In genomic region chr19:29712744-29713516, GRCh38 we compare ENCODE assay signal across 14 cellular contexts. TPM values are rescaled to one million over a fixed set of nuclear protein-coding genes. Genes with fewer than 3 reads are reported as not detected.
DNase-seq lines count a peak whose midpoint lies in the region; ATAC-seq, FAIRE-seq and TF ChIP-seq lines count a peak whose summit lies in the region.
"Had no signal": no experiment of that assay in that cellular context is flagged by ENCODE, and none has a peak within 500 bp of the region (broad histone marks: within the 10 kb centered on the region; RNA-seq: fewer than 3 reads in every experiment).

No MANE protein-coding gene starts in this region.

- H3K4me1 Mint-ChIP-seq in CD4-positive, CD25-positive, alpha-beta regulatory T cell = peaks cover 23 to 74% (median 58%) of the 10 kb centered on the region in 4 donors
- H3K4me1 Mint-ChIP-seq in HFFc6 (ENCODE audit: low read depth) (peaks cover 41% of the 10 kb centered on the region), astrocyte (ENCODE audit: low read depth, unreplicated experiment) (peaks cover 34% of the 10 kb centered on the region), neural progenitor cell (peaks cover 23% of the 10 kb centered on the region)

- peaks cover 48% of the 10 kb centered on the region for H4K20me1 ChIP-seq in astrocyte (ENCODE audit: insufficient read depth, low read length)
- no peaks in the 10 kb centered on the region for H4K20me1 ChIP-seq in neural progenitor cell (ENCODE audit: low read depth)

- H3K27me3 Mint-ChIP-seq in CD4-positive, CD25-positive, alpha-beta regulatory T cell = peaks cover 6% of the 10 kb centered on the region
- H3K27me3 Mint-ChIP-seq in HFFc6 (ENCODE audit: insufficient read depth) = peaks cover 4% of the 10 kb centered on the region
- H3K27me3 Mint-ChIP-seq in astrocyte (ENCODE audit: low read depth, unreplicated experiment) = no peaks in the 10 kb centered on the region
- H3K27me3 Mint-ChIP-seq in neural progenitor cell (ENCODE audit: insufficient read depth, low read depth) = peaks cover 2% of the 10 kb centered on the region

- H3K4me3 Mint-ChIP-seq in CD4-positive, CD25-positive, alpha-beta regulatory T cell = peak overlapping the region; percentile 91 to 96 (median 93)
- H3K4me3 Mint-ChIP-seq in HFFc6 = peak overlapping the region; percentile 85
- H3K4me3 Mint-ChIP-seq in astrocyte (ENCODE audit: unreplicated experiment) = peak overlapping the region; percentile 35
- peak overlapping the region; percentile 81 for H3K4me3 Mint-ChIP-seq in neural progenitor cell

- peak in 2 of 3 donors; percentile 14 to 59 for DNase-seq in CD4-positive, CD25-positive, alpha-beta regulatory T cell
- no peak for DNase-seq in HFFc6
- no peak for DNase-seq in astrocyte (ENCODE audit: low read depth)
- DNase-seq in neural progenitor cell (ENCODE audit: low spot score) = no peak
- no peak for DNase-seq in superior temporal gyrus (ENCODE audit: extremely low spot score)
- DNase-seq: effector CD4-positive, alpha-beta T cell; NCI-H2081 treated with DMSO at 0.1 percent for 48 hours; PC-3 had no signal

- peaks cover 10% of the 10 kb centered on the region for H3K36me3 ChIP-seq in CD4-positive, CD25-positive, alpha-beta regulatory T cell (ENCODE audit: control insufficient read depth, insufficient read depth, low read length)
- no peaks in the 10 kb centered on the region for H3K36me3 ChIP-seq in astrocyte (ENCODE audit: insufficient read depth, low read length)
- no peaks in the 10 kb centered on the region for H3K36me3 ChIP-seq in neural progenitor cell

- no peak for FAIRE-seq in astrocyte (lab: Jason Lieb, UNC)
- FAIRE-seq: GM19239 had no signal

- no peaks in the 10 kb centered on the region for H3K27me3 ChIP-seq in CD4-positive, CD25-positive, alpha-beta regulatory T cell (ENCODE audit: control insufficient read depth, insufficient read depth, low read length)
- H3K27me3 ChIP-seq in astrocyte (ENCODE audit: insufficient read depth, low read length) (no peaks in the 10 kb centered on the region), neural progenitor cell (no peaks in the 10 kb centered on the region)

- H3K4me3 ChIP-seq in CD4-positive, CD25-positive, alpha-beta regulatory T cell (ENCODE audit: low read depth, low read length) = peak overlapping the region; percentile 79
- H3K4me3 ChIP-seq in astrocyte (ENCODE audit: insufficient read depth, low read depth, low read length) (no peak overlapping the region), neural progenitor cell (no peak overlapping the region)

- peak overlapping the region; percentile 89 to 97 (median 90) for H3K27ac Mint-ChIP-seq in CD4-positive, CD25-positive, alpha-beta regulatory T cell
- H3K27ac Mint-ChIP-seq in HFFc6 (peak overlapping the region; percentile 37; the same call in 1 of the 2 replicates), astrocyte (ENCODE audit: unreplicated experiment) (no peak overlapping the region), neural progenitor cell (no peak overlapping the region)

- H3K36me3 Mint-ChIP-seq in CD4-positive, CD25-positive, alpha-beta regulatory T cell = peaks cover 7% of the 10 kb centered on the region
- H3K36me3 Mint-ChIP-seq in HFFc6 (ENCODE audit: low read depth) (no peaks in the 10 kb centered on the region), astrocyte (ENCODE audit: low read depth, unreplicated experiment) (peaks cover 6% of the 10 kb centered on the region), neural progenitor cell (no peaks in the 10 kb centered on the region)

- H3K9ac ChIP-seq in astrocyte (ENCODE audit: low read length) = no peak overlapping the region
- no peak overlapping the region for H3K9ac ChIP-seq in neural progenitor cell
- H3K9ac ChIP-seq: KMS-11 had no signal

- H2AFZ ChIP-seq in astrocyte (ENCODE audit: low read depth, low read length) = no peak overlapping the region
- H2AFZ ChIP-seq in neural progenitor cell (replicated peaks) = no peak overlapping the region

- peaks cover 6% of the 10 kb centered on the region for H3F3A ChIP-seq in neural progenitor cell (ENCODE audit: low read depth)

- H3K9me3 Mint-ChIP-seq in CD4-positive, CD25-positive, alpha-beta regulatory T cell = no peaks in the 10 kb centered on the region
- H3K9me3 Mint-ChIP-seq in HFFc6 (no peaks in the 10 kb centered on the region), astrocyte (ENCODE audit: unreplicated experiment) (no peaks in the 10 kb centered on the region), neural progenitor cell (no peaks in the 10 kb centered on the region)

- H3K4me2 ChIP-seq in astrocyte (ENCODE audit: low read length) (peak overlapping the region; percentile 80), neural progenitor cell (no peak overlapping the region)

- H3K4me1 ChIP-seq in CD4-positive, CD25-positive, alpha-beta regulatory T cell (ENCODE audit: control insufficient read depth, insufficient read depth, low read length, poor library complexity, severe bottlenecking) = peaks cover 73% of the 10 kb centered on the region
- H3K4me1 ChIP-seq in astrocyte (ENCODE audit: insufficient read depth, low read length) (peaks cover 3% of the 10 kb centered on the region), neural progenitor cell (peaks cover 7% of the 10 kb centered on the region)

- peak overlapping the region; percentile 92 for H3K27ac ChIP-seq in CD4-positive, CD25-positive, alpha-beta regulatory T cell (ENCODE audit: insufficient read depth, low read length, poor library complexity, severe bottlenecking)
- H3K27ac ChIP-seq in astrocyte (ENCODE audit: low read depth, low read length) (no peak overlapping the region), neural progenitor cell (no peak overlapping the region)
- H3K27ac ChIP-seq: KMS-11 had no signal

- TF ChIP-seq CTCF in HFFc6 (IDR thresholded peaks at IDR 0.05) (no peak), astrocyte (IDR thresholded peaks at IDR 0.05; ENCODE audit: insufficient read depth, low read depth, low read length) (no peak), neural progenitor cell (IDR thresholded peaks at IDR 0.05) (no peak)

- ATAC-seq in CD4-positive, CD25-positive, alpha-beta regulatory T cell (ENCODE audit: low read depth in 2 of 2) = no peak
- no peak for ATAC-seq in HG03095 (IDR thresholded peaks at IDR 0.05; ENCODE audit: unreplicated experiment)
- no peak for ATAC-seq in GM19395 (IDR thresholded peaks at IDR 0.05; ENCODE audit: unreplicated experiment)
- no peak for ATAC-seq in HG02588 (IDR thresholded peaks at IDR 0.05; ENCODE audit: unreplicated experiment)
- ATAC-seq: PC-3, sciatic nerve had no signal

- H3K79me2 ChIP-seq in astrocyte (ENCODE audit: insufficient read depth, low read length) = peaks cover 68% of the 10 kb centered on the region
- H3K79me2 ChIP-seq in neural progenitor cell (ENCODE audit: low read depth) = peaks cover 19% of the 10 kb centered on the region

- no peaks in the 10 kb centered on the region for H3K9me3 ChIP-seq in CD4-positive, CD25-positive, alpha-beta regulatory T cell (ENCODE audit: control insufficient read depth in 2 of 2, low read length in 2 of 2)
- H3K9me3 ChIP-seq in astrocyte (ENCODE audit: insufficient read depth, low read depth, low read length) (no peaks in the 10 kb centered on the region), neural progenitor cell (ENCODE audit: low read depth) (no peaks in the 10 kb centered on the region)

RNA-seq across cellular contexts. Expression of gene C19orf12, which starts 2.1 kb away (rescaled TPM):
- total RNA-seq in CD4-positive, CD25-positive, alpha-beta regulatory T cell = 22.8 TPM
- polyA plus RNA-seq in CD4-positive, CD25-positive, alpha-beta regulatory T cell = 10 to 100 TPM; 28.3 to 33.7 (median 31.0) TPM
- total RNA-seq in HFFc6 (2021; fragmentation: NEBNext Ultra II Directional; extraction: Animal tissue kit (Norgen Biotek cat#: 25700)) = 10 to 100 TPM; 23.3 to 32.7 (median 24.7) TPM
- 38.7 and 40.9 TPM in 2 replicates for total RNA-seq in astrocyte
- total RNA-seq in neural progenitor cell (ENCODE audit: low replicate concordance) = 27.5 and 28.2 TPM in 2 replicates

RNA-seq across cellular contexts. Expression of gene PLEKHF1, which starts 47.7 kb away (rescaled TPM):
- 21.0 TPM for total RNA-seq in CD4-positive, CD25-positive, alpha-beta regulatory T cell
- polyA plus RNA-seq in CD4-positive, CD25-positive, alpha-beta regulatory T cell = 10 to 100 TPM; 23.5 to 49.3 (median 35.2) TPM
- 1 to 10 TPM; 1.4 to 2.8 (median 2.6) TPM for total RNA-seq in HFFc6 (2021; fragmentation: NEBNext Ultra II Directional; extraction: Animal tissue kit (Norgen Biotek cat#: 25700))
- total RNA-seq in astrocyte (10.8 and 13.1 TPM in 2 replicates), neural progenitor cell (ENCODE audit: low replicate concordance) (1.2 and 1.4 TPM in 2 replicates)

Comparison
In these comparisons a context has a peak if more than half of its experiments do, and no peak if none do; other contexts are left out.
1. DNase-seq: peak in CD4-positive, CD25-positive, alpha-beta regulatory T cell (2 of 3); none in HFFc6 (single experiment), astrocyte (single experiment), neural progenitor cell (single experiment) and superior temporal gyrus (single experiment).
2. H3K27ac Mint-ChIP-seq: peak in CD4-positive, CD25-positive, alpha-beta regulatory T cell (3 of 3) and HFFc6 (single experiment); none in astrocyte (single experiment) and neural progenitor cell (single experiment).
3. H3K4me3 Mint-ChIP-seq: peak in every context shown above with its lines; median percentile 93 in CD4-positive, CD25-positive, alpha-beta regulatory T cell; 85 in HFFc6; 81 in neural progenitor cell; 35 in astrocyte.